In the genomic region with DNA sequence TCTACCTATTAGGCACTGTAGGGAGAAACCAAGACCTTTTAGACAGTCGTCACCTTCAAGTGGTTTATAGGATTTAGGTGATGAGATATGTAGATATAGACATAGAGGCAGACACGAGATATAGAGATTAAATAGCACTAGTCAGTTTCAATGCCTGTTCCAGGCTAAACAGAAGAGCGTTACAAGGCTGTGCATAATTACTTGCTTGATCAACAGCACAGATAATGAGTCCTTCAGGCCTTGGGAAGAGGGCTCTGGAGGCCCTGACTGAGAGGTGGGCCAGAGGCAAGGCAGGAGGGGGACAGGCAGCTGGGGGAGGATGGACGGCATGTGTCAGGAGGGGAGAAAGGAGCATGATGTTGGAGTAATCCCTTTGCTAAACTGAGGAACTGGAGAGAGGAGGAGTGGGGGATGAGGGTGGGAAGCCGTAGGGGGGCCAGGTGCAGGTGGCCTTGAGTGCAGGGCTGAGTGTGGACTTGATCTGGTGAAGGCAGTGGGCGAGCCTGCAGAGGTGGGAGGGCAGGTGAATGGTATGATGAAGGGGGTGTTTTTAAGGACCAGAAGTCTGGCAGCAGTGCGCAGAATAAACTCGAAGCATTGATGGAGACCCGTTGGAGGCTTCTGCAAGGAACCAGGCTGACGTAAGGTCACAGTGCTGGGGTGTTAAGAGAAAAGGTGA, we compare ENCODE assay signal across 9 cellular contexts. TPM values are rescaled to one million over a fixed set of nuclear protein-coding genes. Genes with fewer than 3 reads are reported as not detected.
DNase-seq lines count a peak whose midpoint lies in the region; ATAC-seq, FAIRE-seq and TF ChIP-seq lines count a peak whose summit lies in the region.
"Had no signal": no experiment of that assay in that cellular context is flagged by ENCODE, and none has a peak within 500 bp of the region (broad histone marks: within the 10 kb centered on the region; RNA-seq: fewer than 3 reads in every experiment).

No MANE protein-coding gene starts in this region.

- ATAC-seq in gastroesophageal sphincter = no peak

- no peak for FAIRE-seq in small intestine (lab: Jason Lieb, UNC)

- no peak for TF ChIP-seq EP300 in gastroesophageal sphincter (IDR thresholded peaks at IDR 0.05)

- no peaks in the 10 kb centered on the region for H3K36me3 ChIP-seq in HUES6 (ENCODE audit: control insufficient read depth, insufficient read depth, low read length)
- H3K36me3 ChIP-seq in gastroesophageal sphincter = no peaks in the 10 kb centered on the region
- no peaks in the 10 kb centered on the region for H3K36me3 ChIP-seq in skeletal muscle tissue (ENCODE audit: control insufficient read depth in 3 of 3, insufficient read depth in 3 of 3, low read length in 3 of 3)
- no peaks in the 10 kb centered on the region for H3K36me3 ChIP-seq in small intestine (ENCODE audit: control insufficient read depth in 2 of 2, insufficient read depth in 2 of 2, low read length in 2 of 2)

- H3K4me3 ChIP-seq in HUES6 (ENCODE audit: low read depth, low read length) = peak overlapping the region; percentile 59
- H3K4me3 ChIP-seq in gastroesophageal sphincter = peak overlapping the region; percentile 56 to 74
- peak overlapping the region; percentile 67 to 77 (median 71) for H3K4me3 ChIP-seq in skeletal muscle tissue (ENCODE audit: low read length in 3 of 3)
- H3K4me3 ChIP-seq in small intestine (ENCODE audit: low read depth in 1 of 2, low read length in 2 of 2) = no peak overlapping the region
- peak overlapping the region in 1 of 2 donors; percentile 51 for H3K4me3 ChIP-seq in foreskin fibroblast (ENCODE audit: low read depth in 1 of 2, low read length in 2 of 2)

- DNase-seq in SK-N-DZ (ENCODE audit: low spot score) (peak; percentile 58), AML-193 (lab: John Stamatoyannopoulos, UW) (no peak), small intestine (no peak), foreskin fibroblast (no peak), head of caudate nucleus (no peak)
- DNase-seq: erythroblast had no signal

- no peaks in the 10 kb centered on the region for H3K9me3 ChIP-seq in HUES6 (ENCODE audit: control insufficient read depth, insufficient read depth, low read depth, low read length)
- no peaks in the 10 kb centered on the region for H3K9me3 ChIP-seq in gastroesophageal sphincter
- H3K9me3 ChIP-seq in skeletal muscle tissue (ENCODE audit: control insufficient read depth in 3 of 3, low read length in 3 of 3) = no peaks in the 10 kb centered on the region
- H3K9me3 ChIP-seq in small intestine (ENCODE audit: control insufficient read depth, low read depth) = no peaks in the 10 kb centered on the region

- TF ChIP-seq CTCF in gastroesophageal sphincter (IDR thresholded peaks at IDR 0.05) = no peak
- TF ChIP-seq CTCF in foreskin fibroblast (IDR thresholded peaks at IDR 0.05; ENCODE audit: low read depth, low read length) = no peak

- WGBS in gastroesophageal sphincter (ENCODE audit: low coverage in 1 of 2), 2 donors = 48 to 54% methylated on average over 7 to 10 of the region's 10 CpGs
- WGBS in small intestine, 3 donors = 57 to 63% (median 58%) methylated on average over 10 of the region's 10 CpGs

- TF ChIP-seq POLR2A in gastroesophageal sphincter (IDR thresholded peaks at IDR 0.05) = no peak

- H3K9ac ChIP-seq in HUES6 (ENCODE audit: low read length) (no peak overlapping the region), skeletal muscle tissue (ENCODE audit: low read depth in 1 of 3, low read length in 3 of 3) (peak overlapping the region; percentile 82 to 96 (median 84))

- H3K27me3 ChIP-seq in HUES6 (ENCODE audit: control insufficient read depth, insufficient read depth, low read length) = peaks cover 15% of the 10 kb centered on the region; the same call in 1 of the 2 replicates
- no peaks in the 10 kb centered on the region for H3K27me3 ChIP-seq in gastroesophageal sphincter
- H3K27me3 ChIP-seq in skeletal muscle tissue (ENCODE audit: control insufficient read depth in 3 of 3, insufficient read depth in 3 of 3, low read length in 3 of 3) = no peaks in the 10 kb centered on the region
- H3K27me3 ChIP-seq in small intestine (ENCODE audit: control insufficient read depth in 2 of 2, insufficient read depth in 2 of 2, low read length in 2 of 2) = no peaks in the 10 kb centered on the region

- intact Hi-C loops in head of caudate nucleus (cut with DNase I) = loop anchor here (5.0 kb wide), 1 partner anchor 50 kb away; a partner anchor contains a TSS

- H3K4me1 ChIP-seq in HUES6 (ENCODE audit: control insufficient read depth, insufficient read depth, low read length) = peaks cover 30% of the 10 kb centered on the region
- H3K4me1 ChIP-seq in gastroesophageal sphincter = peaks cover 25 to 72% (median 52%) of the 10 kb centered on the region in 3 donors
- peaks cover 63 to 71% (median 69%) of the 10 kb centered on the region in 3 donors for H3K4me1 ChIP-seq in skeletal muscle tissue (ENCODE audit: control insufficient read depth in 3 of 3, insufficient read depth in 3 of 3, low read length in 3 of 3)
- peaks cover 0 to 15% of the 10 kb centered on the region in 2 donors for H3K4me1 ChIP-seq in small intestine (ENCODE audit: control insufficient read depth in 2 of 2, insufficient read depth in 1 of 2, low read depth in 1 of 2, low read length in 1 of 2)

- H3K27ac ChIP-seq in HUES6 (ENCODE audit: low read depth, low read length) (no peak overlapping the region), gastroesophageal sphincter (peak overlapping the region; percentile 90 to 97 (median 96)), skeletal muscle tissue (ENCODE audit: low read depth, low read length) (peak overlapping the region; percentile 98), small intestine (ENCODE audit: low read depth in 1 of 2, low read length in 1 of 2) (peak overlapping the region in 1 of 2 donors; percentile 89)

RNA-seq across cellular contexts. Expression of a gene that starts 43.9 kb away (rescaled TPM):
- polyA plus RNA-seq in SK-N-DZ (2014; cell fraction: cytosol; rRNA removed) = 21.5 and 25.3 TPM in 2 replicates
- polyA plus RNA-seq in SK-N-DZ (2014; cell fraction: nucleus; rRNA removed) = 9.7 and 13.3 TPM in 2 replicates
- total RNA-seq in gastroesophageal sphincter (10 to 100 TPM in 3 of 4 donors, 1 to 10 TPM in 1; 7.2 to 24.4 (median 14.7) TPM), skeletal muscle tissue (8.9 TPM)
- 10 to 100 TPM in 2 of 3 donors, 1 to 10 TPM in 1; 5.4 to 15.4 (median 10.2) TPM for polyA plus RNA-seq in small intestine

RNA-seq across cellular contexts. Expression of a gene that starts 50.9 kb away (rescaled TPM):
- 43.8 and 49.4 TPM in 2 replicates for polyA plus RNA-seq in SK-N-DZ (2014; cell fraction: cytosol; rRNA removed)
- 45.8 and 57.4 TPM in 2 replicates for polyA plus RNA-seq in SK-N-DZ (2014; cell fraction: nucleus; rRNA removed)
- total RNA-seq in gastroesophageal sphincter = 100 to 1,000 TPM; 151 to 190 (median 170) TPM
- total RNA-seq in skeletal muscle tissue = 51.1 TPM
- polyA plus RNA-seq in small intestine = 10 to 100 TPM; 35.1 to 58.1 (median 45.4) TPM

Comparison
In these comparisons a context has a peak if more than half of its experiments do, and no peak if none do; other contexts are left out.
1. H3K4me3 ChIP-seq: peak in HUES6 (single experiment), gastroesophageal sphincter (2 of 2) and skeletal muscle tissue (3 of 3); none in small intestine (0 of 2).